ENCODE assay signal across 8 cellular contexts in the genomic region with DNA sequence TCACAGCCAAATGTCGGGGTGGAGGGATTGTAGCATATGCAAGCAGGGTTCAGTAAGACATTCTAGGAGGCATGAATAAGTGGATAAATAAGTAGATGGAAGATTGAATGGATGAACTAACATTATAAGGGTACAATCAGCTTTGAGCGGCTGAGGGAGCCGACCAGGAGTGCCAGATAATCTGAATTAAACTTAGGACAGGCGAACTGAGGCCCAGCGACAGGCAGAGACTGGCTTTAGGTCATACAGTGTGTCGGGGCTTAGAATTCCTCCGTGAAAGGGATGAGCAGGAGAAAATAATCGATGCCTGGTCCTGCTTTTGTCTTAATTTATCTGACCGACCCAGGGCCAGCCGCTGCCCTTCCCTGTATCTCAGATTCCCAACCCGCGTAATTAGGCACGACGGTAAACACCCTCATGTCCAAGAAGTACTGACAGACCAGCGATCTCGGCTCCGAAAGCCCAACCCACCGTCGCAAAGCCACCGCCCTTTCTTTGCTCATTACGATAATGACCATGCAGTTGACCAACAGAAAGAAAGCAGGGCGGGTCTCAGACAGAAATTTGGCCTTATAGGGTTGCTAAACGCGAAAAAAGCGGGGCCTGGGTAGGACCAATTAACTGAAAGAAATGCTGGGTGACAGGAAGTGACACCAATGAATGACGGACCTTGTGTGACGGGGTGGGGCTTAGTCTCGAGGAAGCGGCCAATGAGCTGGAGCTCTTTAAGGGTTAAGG. TPM values are rescaled to one million over a fixed set of nuclear protein-coding genes. Genes with fewer than 3 reads are reported as not detected.
DNase-seq lines count a peak whose midpoint lies in the region; ATAC-seq and TF ChIP-seq lines count a peak whose summit lies in the region.

No MANE protein-coding gene starts in this region.

- H3K4me1 Mint-ChIP-seq in activated T-helper 2 cell treated with anti-CD3 and anti-CD28 coated beads, Interferon-gamma antibody, Interleukin-2, Interleukin-4, amounts not matched to agents 10 μg/mL and 5 μg/mL and 100 μg/mL, durations not matched to agents 14 hours and 24 hours and 36 hours (ENCODE audit: low read depth), result peaks cover 16% of the 10 kb centered on the region
- H3K4me1 Mint-ChIP-seq in natural killer cell, result peaks cover 20 to 24% of the 10 kb centered on the region in 2 donors

- H2AFZ ChIP-seq in KMS-11 (ENCODE audit: low read depth), result peak overlapping the region; percentile 61

- H3K9me3 Mint-ChIP-seq in activated T-helper 2 cell treated with anti-CD3 and anti-CD28 coated beads, Interferon-gamma antibody, Interleukin-2, Interleukin-4, amounts not matched to agents 10 μg/mL and 5 μg/mL and 100 μg/mL, durations not matched to agents 14 hours and 24 hours and 36 hours, result no peaks in the 10 kb centered on the region
- no peaks in the 10 kb centered on the region for H3K9me3 Mint-ChIP-seq in natural killer cell

- no peaks in the 10 kb centered on the region for H4K20me1 ChIP-seq in KMS-11 (ENCODE audit: insufficient read depth)

- TF ChIP-seq CTCF in KMS-11 (conservative IDR thresholded peaks at IDR 0.05; ENCODE audit: low read depth, low read length) (no peak), Panc1 (IDR thresholded peaks at IDR 0.05) (no peak), fibroblast of pulmonary artery (IDR thresholded peaks at IDR 0.05; ENCODE audit: low read length, missing control alignments) (no peak), natural killer cell (IDR thresholded peaks at IDR 0.05) (no peak)

- H3K4me1 ChIP-seq in KMS-11 (ENCODE audit: low read depth, poor library complexity, severe bottlenecking) (peaks cover 18% of the 10 kb centered on the region), Panc1 (ENCODE audit: control insufficient read depth, insufficient read depth, low read length) (peaks cover 16% of the 10 kb centered on the region)

- H3K36me3 ChIP-seq in KMS-11 (ENCODE audit: insufficient read depth), result no peaks in the 10 kb centered on the region
- H3K36me3 ChIP-seq in Panc1 (ENCODE audit: control insufficient read depth, insufficient read depth, low read length), result no peaks in the 10 kb centered on the region

- POLR2A ChIA-PET in Panc1 (lab: Charles Lee), result interaction anchor here (0.5 to 1.1 kb wide), 3 partner anchors 11 to 25 kb away, joined by 3 to 11 read pairs (median 5); no protein-coding TSS in a partner anchor

- H3K9me3 ChIP-seq in Panc1 (ENCODE audit: control insufficient read depth, insufficient read depth, low read depth, low read length), result no peaks in the 10 kb centered on the region

- DNase-seq in Daoy (ENCODE audit: low read depth) (peak; percentile 97), Panc1 (ENCODE audit: low read depth, low spot score) (peak; percentile 99), fibroblast of pulmonary artery (ENCODE audit: low read depth) (peak; percentile 100), natural killer cell (no peak)
- peak; percentile 89 for DNase-seq in activated T-helper 2 cell treated with anti-CD3 and anti-CD28 coated beads, Interferon-gamma antibody, Interleukin-2, Interleukin-4, amounts not matched to agents 10 μg/mL and 5 μg/mL and 100 μg/mL, durations not matched to agents 14 hours and 24 hours and 36 hours (ENCODE audit: low spot score)
- DNase-seq in stimulated activated naive CD4-positive, alpha-beta T cell treated with Interleukin-2 at 50 U/mL for 16 hours (lab: John Stamatoyannopoulos, UW), result peak; percentile 87

- BruUV-seq in Panc1 (replicated peaks; lab: Mats Ljungman, UMichigan), result TSS peak; percentile 95

- H3K4me2 ChIP-seq in KMS-11, result peak overlapping the region; percentile 84

- ATAC-seq in GM21786 (IDR thresholded peaks at IDR 0.05; ENCODE audit: unreplicated experiment), result peak; percentile 89
- ATAC-seq in Panc1, result peak; percentile 96
- peak; percentile 88 to 95 (median 88) for ATAC-seq in natural killer cell

- CTCF ChIA-PET in Panc1 (lab: Charles Lee), result interaction anchor here (0.7 to 1.0 kb wide), 2 partner anchors 21 to 319 kb away, joined by 3 read pairs; no protein-coding TSS in a partner anchor

- no peaks in the 10 kb centered on the region for H3K27me3 Mint-ChIP-seq in activated T-helper 2 cell treated with anti-CD3 and anti-CD28 coated beads, Interferon-gamma antibody, Interleukin-2, Interleukin-4, amounts not matched to agents 10 μg/mL and 5 μg/mL and 100 μg/mL, durations not matched to agents 14 hours and 24 hours and 36 hours (ENCODE audit: low read depth)
- peaks cover 7 to 23% of the 10 kb centered on the region in 2 donors for H3K27me3 Mint-ChIP-seq in natural killer cell (ENCODE audit: low read depth in 2 of 2)

- H3K27ac Mint-ChIP-seq in activated T-helper 2 cell treated with anti-CD3 and anti-CD28 coated beads, Interferon-gamma antibody, Interleukin-2, Interleukin-4, amounts not matched to agents 10 μg/mL and 5 μg/mL and 100 μg/mL, durations not matched to agents 14 hours and 24 hours and 36 hours, result peak overlapping the region; percentile 98
- H3K27ac Mint-ChIP-seq in natural killer cell, result peak overlapping the region; percentile 95 to 96

- intact Hi-C loops in Panc1 (cut with micrococcal nuclease; ENCODE audit: unreplicated experiment) (no loop called here), natural killer cell (cut with micrococcal nuclease) (loop anchor here (1.0 to 2.0 kb wide), 4 partner anchors 9 to 184 kb away; partner anchors contain the start of genes LAMTOR1, LRRC51, NUMA1 and XNDC1N)
- intact Hi-C loops in activated T-helper 2 cell treated with anti-CD3 and anti-CD28 coated beads, Interferon-gamma antibody, Interleukin-2, Interleukin-4, amounts not matched to agents 10 μg/mL and 5 μg/mL and 100 μg/mL, durations not matched to agents 14 hours and 24 hours and 36 hours (cut with micrococcal nuclease), result loop anchor here (1.0 kb wide), 5 partner anchors 9 to 111 kb away; partner anchors contain the start of genes LAMTOR1, LRRC51 and NUMA1

- H3K27me3 ChIP-seq in KMS-11 (ENCODE audit: insufficient read depth, low read depth) (no peaks in the 10 kb centered on the region), Panc1 (ENCODE audit: control insufficient read depth, insufficient read depth, low read length) (no peaks in the 10 kb centered on the region)

- in situ Hi-C loops in Panc1 (cut with HindIII; ENCODE audit: low pct_unique_long_range_greater_than_20kb, low sequenced_read_pairs), result no loop called here

- H3K79me2 ChIP-seq in KMS-11 (ENCODE audit: insufficient read depth, low read depth), result no peaks in the 10 kb centered on the region

- peaks cover 14% of the 10 kb centered on the region for H3K36me3 Mint-ChIP-seq in activated T-helper 2 cell treated with anti-CD3 and anti-CD28 coated beads, Interferon-gamma antibody, Interleukin-2, Interleukin-4, amounts not matched to agents 10 μg/mL and 5 μg/mL and 100 μg/mL, durations not matched to agents 14 hours and 24 hours and 36 hours (ENCODE audit: low read depth)
- no peaks in the 10 kb centered on the region for H3K36me3 Mint-ChIP-seq in natural killer cell

- H3K27ac ChIP-seq in KMS-11 (peak overlapping the region; percentile 83), Panc1 (ENCODE audit: low read length) (peak overlapping the region; percentile 99)

- H3K4me3 ChIP-seq in KMS-11 (IDR thresholded peaks at IDR 0.05; ENCODE audit: insufficient read depth, low read depth, low read length) (no peak overlapping the region), Panc1 (ENCODE audit: low read depth in 2 of 2, low read length in 2 of 2) (peak overlapping the region; percentile 52 to 94), fibroblast of pulmonary artery (replicated peaks; ENCODE audit: low read depth, low read length) (peak overlapping the region; percentile 77)

- H3K9ac ChIP-seq in KMS-11, result peak overlapping the region; percentile 84

- peak overlapping the region; percentile 89 for H3K4me3 Mint-ChIP-seq in activated T-helper 2 cell treated with anti-CD3 and anti-CD28 coated beads, Interferon-gamma antibody, Interleukin-2, Interleukin-4, amounts not matched to agents 10 μg/mL and 5 μg/mL and 100 μg/mL, durations not matched to agents 14 hours and 24 hours and 36 hours (ENCODE audit: low read depth)
- H3K4me3 Mint-ChIP-seq in natural killer cell, result peak overlapping the region; percentile 94

RNA-seq across cellular contexts. Expression of gene ANAPC15, which starts 0.5 kb away (rescaled TPM):
- total RNA-seq in Daoy (2014; rRNA removed; shearing (Covaris generic)), result 38.8 and 56.7 TPM in 2 replicates
- total RNA-seq in Panc1 (2021; ENCODE audit: unreplicated experiment) (78.2 TPM), natural killer cell (10 to 100 TPM; 22.0 to 38.3 (median 29.7) TPM)
- 86.4 TPM for polyA plus RNA-seq in Panc1 (2012; ENCODE audit: insufficient read length)
- total RNA-seq in activated T-helper 2 cell treated with anti-CD3 and anti-CD28 coated beads, Interferon-gamma antibody, Interleukin-2, Interleukin-4, amounts not matched to agents 10 μg/mL and 5 μg/mL and 100 μg/mL, durations not matched to agents 14 hours and 24 hours and 36 hours, result 61.6 and 67.9 TPM in 2 replicates

RNA-seq across cellular contexts. Expression of gene TOMT, which starts 6.2 kb away (rescaled TPM):
- total RNA-seq in Daoy (2014; rRNA removed; shearing (Covaris generic)), result not detected in 2 replicates
- total RNA-seq in Panc1 (2021; ENCODE audit: unreplicated experiment), result not detected
- not detected for polyA plus RNA-seq in Panc1 (2012; ENCODE audit: insufficient read length)
- total RNA-seq in activated T-helper 2 cell treated with anti-CD3 and anti-CD28 coated beads, Interferon-gamma antibody, Interleukin-2, Interleukin-4, amounts not matched to agents 10 μg/mL and 5 μg/mL and 100 μg/mL, durations not matched to agents 14 hours and 24 hours and 36 hours, result 0.18 TPM in 1 of 2 replicates, not detected in the other
- not detected for total RNA-seq in natural killer cell

RNA-seq across cellular contexts. Expression of gene LAMTOR1, which starts 8.9 kb away (rescaled TPM):
- total RNA-seq in Daoy (2014; rRNA removed; shearing (Covaris generic)), result 86.8 and 90.6 TPM in 2 replicates
- total RNA-seq in Panc1 (2021; ENCODE audit: unreplicated experiment), result 126 TPM
- polyA plus RNA-seq in Panc1 (2012; ENCODE audit: insufficient read length), result 271 TPM
- 95.1 and 100 TPM in 2 replicates for total RNA-seq in activated T-helper 2 cell treated with anti-CD3 and anti-CD28 coated beads, Interferon-gamma antibody, Interleukin-2, Interleukin-4, amounts not matched to agents 10 μg/mL and 5 μg/mL and 100 μg/mL, durations not matched to agents 14 hours and 24 hours and 36 hours
- 10 to 100 TPM; 55.5 to 62.9 (median 56.2) TPM for total RNA-seq in natural killer cell

RNA-seq across cellular contexts. Expression of gene FOLR3, which starts 23.6 kb away (rescaled TPM):
- total RNA-seq in Daoy (2014; rRNA removed; shearing (Covaris generic)), result not detected in 2 replicates
- total RNA-seq in Panc1 (2021; ENCODE audit: unreplicated experiment) (not detected), natural killer cell (1 to 10 TPM in 1 of 3 donors, not detected in 2; 1.1 TPM)
- polyA plus RNA-seq in Panc1 (2012; ENCODE audit: insufficient read length), result not detected
- 0.18 and 0.51 TPM in 2 replicates for total RNA-seq in activated T-helper 2 cell treated with anti-CD3 and anti-CD28 coated beads, Interferon-gamma antibody, Interleukin-2, Interleukin-4, amounts not matched to agents 10 μg/mL and 5 μg/mL and 100 μg/mL, durations not matched to agents 14 hours and 24 hours and 36 hours

RNA-seq across cellular contexts. Expression of gene LRRC51, which starts 31.3 kb away (rescaled TPM):
- total RNA-seq in Daoy (2014; rRNA removed; shearing (Covaris generic)), result 3.3 and 6.4 TPM in 2 replicates
- total RNA-seq in Panc1 (2021; ENCODE audit: unreplicated experiment) (13.4 TPM), natural killer cell (1 to 10 TPM; 2.0 to 3.1 (median 2.5) TPM)
- 14.2 TPM for polyA plus RNA-seq in Panc1 (2012; ENCODE audit: insufficient read length)
- 7.9 and 9.2 TPM in 2 replicates for total RNA-seq in activated T-helper 2 cell treated with anti-CD3 and anti-CD28 coated beads, Interferon-gamma antibody, Interleukin-2, Interleukin-4, amounts not matched to agents 10 μg/mL and 5 μg/mL and 100 μg/mL, durations not matched to agents 14 hours and 24 hours and 36 hours
